Comparison of ENCODE assay signal across 31 cellular contexts in genomic region chr20:1134836-1135235, GRCh38. TPM values are rescaled to one million over a fixed set of nuclear protein-coding genes. Genes with fewer than 3 reads are reported as not detected.
DNase-seq lines count a peak whose midpoint lies in the region; ATAC-seq, FAIRE-seq and TF ChIP-seq lines count a peak whose summit lies in the region.
"Had no signal": no experiment of that assay in that cellular context is flagged by ENCODE, and none has a peak within 500 bp of the region (broad histone marks: within the 10 kb centered on the region; RNA-seq: fewer than 3 reads in every experiment).

No MANE protein-coding gene starts in this region.

- TF ChIP-seq EP300 in HepG2 (IDR thresholded peaks at IDR 0.05; ENCODE audit: low read depth in 2 of 2, low read length in 2 of 2) (no peak), HepG2 (CRISPR knock-in tag; IDR thresholded peaks at IDR 0.05; ENCODE audit: borderline replicate concordance) (no peak)

- no peak for ATAC-seq in HepG2
- ATAC-seq in right lobe of liver = no peak
- no peak for ATAC-seq in activated CD8-positive, alpha-beta T cell treated with anti-CD3 and anti-CD28 coated beads for 36 hours
- ATAC-seq in stimulated activated effector memory CD8-positive, alpha-beta T cell treated with anti-CD3 and anti-CD28 coated beads, Interleukin-12 subunit alpha, Interleukin-12 subunit beta, amount 100 ng/mL, for 72 hours = no peak
- no peak for ATAC-seq in stimulated activated naive CD8-positive, alpha-beta T cell treated with anti-CD3 and anti-CD28 coated beads, Interleukin-15, Interleukin-2, amounts not matched to agents 100 U/mL and 50 U/mL, for 24 hours
- ATAC-seq: GM12878 had no signal

- H3K9me3 Mint-ChIP-seq in activated CD8-positive, alpha-beta T cell treated with anti-CD3 and anti-CD28 coated beads for 36 hours = peaks cover 4% of the 10 kb centered on the region
- no peaks in the 10 kb centered on the region for H3K9me3 Mint-ChIP-seq in stimulated activated effector memory CD8-positive, alpha-beta T cell treated with anti-CD3 and anti-CD28 coated beads, Interleukin-12 subunit alpha, Interleukin-12 subunit beta, amount 100 ng/mL, for 72 hours
- no peaks in the 10 kb centered on the region for H3K9me3 Mint-ChIP-seq in type B pancreatic cell
- H3K9me3 Mint-ChIP-seq: CD4-positive, alpha-beta memory T cell; CD8-positive, alpha-beta memory T cell had no signal

- no peak overlapping the region for H4K8ac ChIP-seq in neuronal stem cell (ENCODE audit: low read depth, low read length)

- POLR2A ChIA-PET in HepG2 (lab: Yijun Ruan, JAX) = no interaction called here
- POLR2A ChIA-PET in activated CD8-positive, alpha-beta T cell treated with anti-CD3 and anti-CD28 coated beads for 36 hours (lab: Charles Lee) = interaction anchor here (1.1 kb wide), 1 partner anchor 17 kb away, joined by 4 read pairs; the partner anchor contains the start of gene PSMF1

- CTCF ChIA-PET in HepG2 (lab: Yijun Ruan, JAX; ENCODE audit: low intra/inter-chr PET ratio, low total read pairs) = no interaction called here
- CTCF ChIA-PET in activated CD8-positive, alpha-beta T cell treated with anti-CD3 and anti-CD28 coated beads for 36 hours (lab: Charles Lee) = interaction anchor here (0.6 kb wide), 1 partner anchor 10 kb away, joined by 3 read pairs; no protein-coding TSS in a partner anchor

- H3K9me3 ChIP-seq in HepG2 (ENCODE audit: low read length) (peaks cover 15% of the 10 kb centered on the region; the same call in 1 of the 2 replicates), right lobe of liver (peaks cover 0 to 5% (median 0%) of the 10 kb centered on the region in 4 donors), neuronal stem cell (replicated peaks in 1 of 2; ENCODE audit: control insufficient read depth in 2 of 2, insufficient read depth in 1 of 2, low read depth in 1 of 2, low read length in 2 of 2) (peaks cover 0 to 11% of the 10 kb centered on the region in 2 donors)
- H3K9me3 ChIP-seq: BE2C had no signal

- WGBS in HepG2 (ENCODE audit: low lambda C conversion rate) = 97% methylated on average over 12 of the region's 12 CpGs
- no CpG with 5 or more reads among the region's 12 CpGs for WGBS in right lobe of liver (ENCODE audit: insufficient coverage, low coverage, low lambda C conversion rate, missing lambda C conversion rate)
- WGBS in neuronal stem cell (ENCODE audit: extremely low coverage in 2 of 2, insufficient read length in 2 of 2, insufficient replicate concordance in 1 of 2), 2 donors = no CpG with 5 or more reads among the region's 12 CpGs

- intact Hi-C loops in HepG2 (cut with micrococcal nuclease; ENCODE audit: unreplicated experiment) (no loop called here), right lobe of liver (cut with DNase I) (no loop called here)
- intact Hi-C loops in activated CD8-positive, alpha-beta T cell treated with anti-CD3 and anti-CD28 coated beads for 36 hours (cut with micrococcal nuclease) = no loop called here

- H2BK120ac ChIP-seq in neuronal stem cell (ENCODE audit: low read depth, low read length) = no peak overlapping the region

- H2BK5ac ChIP-seq in neuronal stem cell (ENCODE audit: low read length) = peak overlapping the region; percentile 42

- H2AK5ac ChIP-seq in neuronal stem cell (ENCODE audit: low read depth, low read length) = no peak overlapping the region

- H2AFZ ChIP-seq in HepG2 (ENCODE audit: low read length) = no peak overlapping the region
- no peak overlapping the region for H2AFZ ChIP-seq in neuronal stem cell (ENCODE audit: low read length)

- no peak for FAIRE-seq in HepG2 (lab: Jason Lieb, UNC)
- FAIRE-seq: GM12878, GM12892, GM18507 had no signal

- H3K27me3 ChIP-seq in HepG2 (ENCODE audit: control insufficient read depth in 1 of 2, insufficient read depth in 2 of 2, low read length in 2 of 2) (no peaks in the 10 kb centered on the region), right lobe of liver (no peaks in the 10 kb centered on the region), neuronal stem cell (ENCODE audit: control insufficient read depth in 3 of 3, insufficient read depth in 3 of 3, low read depth in 1 of 3, low read length in 3 of 3) (no peaks in the 10 kb centered on the region)
- H3K27me3 ChIP-seq: BE2C, BLaER1 had no signal

- no peaks in the 10 kb centered on the region for H3K4me1 ChIP-seq in HepG2 (ENCODE audit: insufficient read depth, low read length)
- H3K4me1 ChIP-seq in right lobe of liver = peaks cover 0 to 4% (median 0%) of the 10 kb centered on the region in 4 donors
- H3K4me1 ChIP-seq in neuronal stem cell (ENCODE audit: control insufficient read depth in 2 of 2, insufficient read depth in 1 of 2, low read depth in 1 of 2, low read length in 2 of 2) = peaks cover 0 to 4% of the 10 kb centered on the region in 2 donors
- H3K4me1 ChIP-seq: BE2C, BLaER1 had no signal

- TF ChIP-seq CTCF in HepG2 (CRISPR knock-in tag; IDR thresholded peaks at IDR 0.05) = no peak
- no peak for TF ChIP-seq CTCF in right lobe of liver (IDR thresholded peaks at IDR 0.05)
- TF ChIP-seq CTCF in activated CD8-positive, alpha-beta T cell treated with anti-CD3 and anti-CD28 coated beads for 36 hours (IDR thresholded peaks at IDR 0.05) = no peak
- no peak for TF ChIP-seq CTCF in type B pancreatic cell (conservative IDR thresholded peaks at IDR 0.05)

- H3K4me2 ChIP-seq in HepG2 (ENCODE audit: low read depth, low read length) = no peak overlapping the region
- no peak overlapping the region for H3K4me2 ChIP-seq in neuronal stem cell (ENCODE audit: insufficient read depth, low read length, poor library complexity, severe bottlenecking)
- H3K4me2 ChIP-seq: BLaER1 had no signal

- BruUV-seq in HepG2 (replicated peaks; lab: Mats Ljungman, UMichigan) = no TSS peak

- H3K18ac ChIP-seq in neuronal stem cell (ENCODE audit: low read length) = no peak overlapping the region

- no peak overlapping the region for H4K91ac ChIP-seq in neuronal stem cell (ENCODE audit: low read depth, low read length, poor library complexity)

- H3K79me1 ChIP-seq in neuronal stem cell (ENCODE audit: low read depth, low read length) = no peaks in the 10 kb centered on the region

- H3K27me3 Mint-ChIP-seq in activated CD8-positive, alpha-beta T cell treated with anti-CD3 and anti-CD28 coated beads for 36 hours = no peaks in the 10 kb centered on the region
- no peaks in the 10 kb centered on the region for H3K27me3 Mint-ChIP-seq in type B pancreatic cell
- H3K27me3 Mint-ChIP-seq: CD4-positive, alpha-beta memory T cell; CD4-positive, CD25-positive, alpha-beta regulatory T cell; CD8-positive, alpha-beta memory T cell had no signal

- peaks cover 49 to 95% of the 10 kb centered on the region in 2 experiments for H3K36me3 ChIP-seq in HepG2 (replicated peaks in 1 of 2; ENCODE audit: control insufficient read depth in 1 of 2, insufficient read depth in 2 of 2, low read length in 2 of 2)
- peaks cover 0 to 49% (median 39%) of the 10 kb centered on the region in 4 donors for H3K36me3 ChIP-seq in right lobe of liver
- H3K36me3 ChIP-seq in neuronal stem cell (replicated peaks in 1 of 2; ENCODE audit: control insufficient read depth in 2 of 2, insufficient read depth in 2 of 2, low read length in 2 of 2) = peaks cover 15 to 95% of the 10 kb centered on the region in 2 donors
- H3K36me3 ChIP-seq: BE2C had no signal

- no peak overlapping the region for H3K23ac ChIP-seq in neuronal stem cell (ENCODE audit: low read depth, low read length, poor library complexity)

- H3K27ac Mint-ChIP-seq in activated CD8-positive, alpha-beta T cell treated with anti-CD3 and anti-CD28 coated beads for 36 hours = peak overlapping the region; percentile 5
- peak overlapping the region; percentile 71 for H3K27ac Mint-ChIP-seq in stimulated activated effector memory CD8-positive, alpha-beta T cell treated with anti-CD3 and anti-CD28 coated beads, Interleukin-12 subunit alpha, Interleukin-12 subunit beta, amount 100 ng/mL, for 72 hours
- no peak overlapping the region for H3K27ac Mint-ChIP-seq in type B pancreatic cell
- H3K27ac Mint-ChIP-seq: CD8-positive, alpha-beta memory T cell had no signal

- H3K4me1 Mint-ChIP-seq in activated CD8-positive, alpha-beta T cell treated with anti-CD3 and anti-CD28 coated beads for 36 hours (ENCODE audit: low read depth) = peaks cover 28% of the 10 kb centered on the region
- H3K4me1 Mint-ChIP-seq in stimulated activated effector memory CD8-positive, alpha-beta T cell treated with anti-CD3 and anti-CD28 coated beads, Interleukin-12 subunit alpha, Interleukin-12 subunit beta, amount 100 ng/mL, for 72 hours = peaks cover 36% of the 10 kb centered on the region
- H3K4me1 Mint-ChIP-seq in type B pancreatic cell (ENCODE audit: unreplicated experiment) = no peaks in the 10 kb centered on the region

- peaks cover 31% of the 10 kb centered on the region for H3K79me2 ChIP-seq in HepG2 (ENCODE audit: insufficient read depth, low read length)

- DNase-seq in HepG2 (ENCODE audit: low spot score) (no peak), right lobe of liver (no peak), neuronal stem cell (ENCODE audit: low spot score) (no peak), type B pancreatic cell (ENCODE audit: extremely low spot score, unreplicated experiment) (no peak), dedifferentiated amniotic fluid mesenchymal stem cell (ENCODE audit: extremely low spot score) (no peak)
- DNase-seq in activated CD8-positive, alpha-beta T cell treated with anti-CD3 and anti-CD28 coated beads for 36 hours = no peak
- DNase-seq in stimulated activated effector memory CD8-positive, alpha-beta T cell treated with anti-CD3 and anti-CD28 coated beads, Interleukin-12 subunit alpha, Interleukin-12 subunit beta, amount 100 ng/mL, for 72 hours (ENCODE audit: low spot score in 2 of 2) = no peak
- no peak for DNase-seq in stimulated activated naive CD8-positive, alpha-beta T cell treated with anti-CD3 and anti-CD28 coated beads, Interleukin-15, Interleukin-2, amounts not matched to agents 100 U/mL and 50 U/mL, for 24 hours
- DNase-seq: 8988T; ACHN; BE2C; C1 segment of cervical spinal cord; CD4-positive, alpha-beta memory T cell; CD4-positive, CD25-positive, alpha-beta regulatory T cell; CD8-positive, alpha-beta memory T cell; COR-L47; DMS 273 treated with DMSO at 0.1 percent for 48 hours; DMS153; DMS53; DMS79; DND-41; EL; GDM1 had no signal

- no peak overlapping the region for H2BK12ac ChIP-seq in neuronal stem cell (ENCODE audit: low read length)

- no peak overlapping the region for H3K4ac ChIP-seq in neuronal stem cell (ENCODE audit: low read length)

- H3K27ac ChIP-seq in HepG2 (ENCODE audit: extremely low read length, insufficient read depth, low read length) (no peak overlapping the region), right lobe of liver (no peak overlapping the region), neuronal stem cell (replicated peaks; ENCODE audit: low read length) (no peak overlapping the region)
- H3K27ac ChIP-seq: BLaER1 had no signal

- H3K14ac ChIP-seq in neuronal stem cell (ENCODE audit: low read length) = no peak overlapping the region

- TF ChIP-seq RAD21 in HepG2 (CRISPR knock-in tag; IDR thresholded peaks at IDR 0.05) = no peak

- no peak overlapping the region for H3K4me3 Mint-ChIP-seq in activated CD8-positive, alpha-beta T cell treated with anti-CD3 and anti-CD28 coated beads for 36 hours
- H3K4me3 Mint-ChIP-seq in stimulated activated effector memory CD8-positive, alpha-beta T cell treated with anti-CD3 and anti-CD28 coated beads, Interleukin-12 subunit alpha, Interleukin-12 subunit beta, amount 100 ng/mL, for 72 hours = no peak overlapping the region
- H3K4me3 Mint-ChIP-seq in type B pancreatic cell = no peak overlapping the region
- H3K4me3 Mint-ChIP-seq: CD14-positive monocyte; CD4-positive, alpha-beta memory T cell; CD4-positive, CD25-positive, alpha-beta regulatory T cell; CD8-positive, alpha-beta memory T cell had no signal

- H3K4me3 ChIP-seq in HepG2 (replicated peaks in 1 of 3; ENCODE audit: insufficient read depth in 1 of 3, low read depth in 2 of 3, low read length in 3 of 3) (no peak overlapping the region), right lobe of liver (no peak overlapping the region), neuronal stem cell (ENCODE audit: low read length in 2 of 2) (no peak overlapping the region)
- H3K4me3 ChIP-seq: BLaER1, GM12878 had no signal

- no peak overlapping the region for H2BK15ac ChIP-seq in neuronal stem cell (ENCODE audit: low read length)

- TF ChIP-seq POLR2A in HepG2 (IDR thresholded peaks at IDR 0.05; ENCODE audit: insufficient read depth in 1 of 2, low read depth in 2 of 2, low read length in 2 of 2) (no peak), right lobe of liver (IDR thresholded peaks at IDR 0.05) (no peak)

- in situ Hi-C loops in HepG2 (cut with HindIII; ENCODE audit: extremely low pct_ligation_motif_present, low pct_unique_long_range_greater_than_20kb) = no loop called here

- peaks cover 75% of the 10 kb centered on the region for H3K36me3 Mint-ChIP-seq in activated CD8-positive, alpha-beta T cell treated with anti-CD3 and anti-CD28 coated beads for 36 hours (ENCODE audit: low read depth)
- peaks cover 100% of the 10 kb centered on the region for H3K36me3 Mint-ChIP-seq in stimulated activated effector memory CD8-positive, alpha-beta T cell treated with anti-CD3 and anti-CD28 coated beads, Interleukin-12 subunit alpha, Interleukin-12 subunit beta, amount 100 ng/mL, for 72 hours
- peaks cover 46% of the 10 kb centered on the region for H3K36me3 Mint-ChIP-seq in type B pancreatic cell

- H4K20me1 ChIP-seq in HepG2 (ENCODE audit: insufficient read depth, low read length) = no peaks in the 10 kb centered on the region

- H3K9ac ChIP-seq in HepG2 (ENCODE audit: insufficient read depth, low read depth, low read length) (no peak overlapping the region), neuronal stem cell (ENCODE audit: low read depth, low read length, poor library complexity) (no peak overlapping the region)
- H3K9ac ChIP-seq: BLaER1 had no signal

RNA-seq across cellular contexts. Expression of gene PSMF1, which starts 16.4 kb away (rescaled TPM):
- total RNA-seq in HepG2 (2016; rRNA removed; fragmentation: Illumina TruSeq; extraction: Trizol) (86.0 and 113 TPM in 2 replicates), right lobe of liver (100 to 1,000 TPM in 5 of 6 experiments, 10 to 100 TPM in 1; 82.5 to 260 (median 116) TPM), type B pancreatic cell (ENCODE audit: low replicate concordance) (142 and 150 TPM in 2 replicates)
- 19.7 and 25.4 TPM in 2 replicates for total RNA-seq in HepG2 (2016; cell fraction: cytosol; rRNA removed; fragmentation: Illumina TruSeq; extraction: Trizol; ENCODE audit: low read depth)
- 84.7 and 89.7 TPM in 2 replicates for total RNA-seq in HepG2 (2016; cell fraction: insoluble cytoplasmic fraction; rRNA removed; fragmentation: Illumina TruSeq; extraction: Trizol)
- 45.7 and 47.8 TPM in 2 replicates for total RNA-seq in HepG2 (2016; cell fraction: membrane; rRNA removed; fragmentation: Illumina TruSeq; extraction: Trizol)
- total RNA-seq in HepG2 (2016; cell fraction: nucleus; rRNA removed; fragmentation: Illumina TruSeq; extraction: Trizol) = 55.8 and 66.5 TPM in 2 replicates
- polyA plus RNA-seq in HepG2 (2011; rRNA removed) = 82.5 and 90.6 TPM in 2 replicates
- polyA plus RNA-seq in HepG2 (2011; cell fraction: cytosol; rRNA removed) = 129 and 230 TPM in 2 replicates
- 130 and 163 TPM in 2 replicates for polyA plus RNA-seq in HepG2 (2011; cell fraction: nucleus; rRNA removed)
- polyA plus RNA-seq in HepG2 (2012) = 209 and 270 TPM in 2 replicates
- 182 and 186 TPM in 2 replicates for polyA plus RNA-seq in HepG2 (2016; cell fraction: cytosol; fragmentation: Illumina TruSeq; extraction: Trizol; ENCODE audit: low read depth)
- 230 and 306 TPM in 2 replicates for polyA plus RNA-seq in HepG2 (2016; cell fraction: insoluble cytoplasmic fraction; fragmentation: Illumina TruSeq; extraction: Trizol; ENCODE audit: low read depth)
- polyA plus RNA-seq in HepG2 (2016; cell fraction: membrane; fragmentation: Illumina TruSeq; extraction: Trizol; ENCODE audit: low read depth) = 158 and 165 TPM in 2 replicates
- 135 and 140 TPM in 2 replicates for polyA plus RNA-seq in HepG2 (2016; cell fraction: nucleus; fragmentation: Illumina TruSeq; extraction: Trizol; ENCODE audit: insufficient read depth, low read depth)
- polyA minus RNA-seq in HepG2 (2011; rRNA and poly(A)+ RNA removed; ENCODE audit: low replicate concordance) = 31.0 and 97.3 TPM in 2 replicates
- polyA minus RNA-seq in HepG2 (2011; cell fraction: cytosol; rRNA and poly(A)+ RNA removed) = 90.7 and 92.5 TPM in 2 replicates
- polyA minus RNA-seq in HepG2 (2011; cell fraction: nucleus; rRNA and poly(A)+ RNA removed) = 67.6 and 70.3 TPM in 2 replicates
- total RNA-seq in activated CD8-positive, alpha-beta T cell treated with anti-CD3 and anti-CD28 coated beads for 36 hours = 100 to 1,000 TPM; 150 to 154 TPM
- polyA plus RNA-seq in neuronal stem cell (2013, experiment 1 of 2) = 45.1 TPM
- 43.2 TPM for polyA plus RNA-seq in neuronal stem cell (2013, experiment 2 of 2)

RNA-seq across cellular contexts. Expression of gene TMEM74B, which starts 49.9 kb away (rescaled TPM):
- total RNA-seq in HepG2 (2016; rRNA removed; fragmentation: Illumina TruSeq; extraction: Trizol) (2.9 and 4.7 TPM in 2 replicates), right lobe of liver (1 to 10 TPM in 4 of 6 experiments, under 1 TPM in 2; 0.37 to 2.8 (median 1.8) TPM), type B pancreatic cell (ENCODE audit: low replicate concordance) (10.7 and 12.0 TPM in 2 replicates)
- 3.3 and 3.9 TPM in 2 replicates for total RNA-seq in HepG2 (2016; cell fraction: cytosol; rRNA removed; fragmentation: Illumina TruSeq; extraction: Trizol; ENCODE audit: low read depth)
- 2.5 and 4.3 TPM in 2 replicates for total RNA-seq in HepG2 (2016; cell fraction: insoluble cytoplasmic fraction; rRNA removed; fragmentation: Illumina TruSeq; extraction: Trizol)
- total RNA-seq in HepG2 (2016; cell fraction: membrane; rRNA removed; fragmentation: Illumina TruSeq; extraction: Trizol) = 4.5 and 5.1 TPM in 2 replicates
- 3.5 and 6.3 TPM in 2 replicates for total RNA-seq in HepG2 (2016; cell fraction: nucleus; rRNA removed; fragmentation: Illumina TruSeq; extraction: Trizol)
- polyA plus RNA-seq in HepG2 (2011; rRNA removed) = 18.4 and 25.0 TPM in 2 replicates
- polyA plus RNA-seq in HepG2 (2011; cell fraction: cytosol; rRNA removed) = 10.2 and 16.1 TPM in 2 replicates
- 136 and 155 TPM in 2 replicates for polyA plus RNA-seq in HepG2 (2011; cell fraction: nucleus; rRNA removed)
- polyA plus RNA-seq in HepG2 (2012) = 12.7 and 14.7 TPM in 2 replicates
- polyA plus RNA-seq in HepG2 (2016; cell fraction: cytosol; fragmentation: Illumina TruSeq; extraction: Trizol; ENCODE audit: low read depth) = 3.3 and 4.2 TPM in 2 replicates
- 2.6 and 2.9 TPM in 2 replicates for polyA plus RNA-seq in HepG2 (2016; cell fraction: insoluble cytoplasmic fraction; fragmentation: Illumina TruSeq; extraction: Trizol; ENCODE audit: low read depth)
- polyA plus RNA-seq in HepG2 (2016; cell fraction: membrane; fragmentation: Illumina TruSeq; extraction: Trizol; ENCODE audit: low read depth) = 4.2 and 5.6 TPM in 2 replicates
- polyA plus RNA-seq in HepG2 (2016; cell fraction: nucleus; fragmentation: Illumina TruSeq; extraction: Trizol; ENCODE audit: insufficient read depth, low read depth) = 11.6 and 13.1 TPM in 2 replicates
- polyA minus RNA-seq in HepG2 (2011; rRNA and poly(A)+ RNA removed; ENCODE audit: low replicate concordance) = 11.3 TPM in 1 of 2 replicates, not detected in the other
- 5.0 and 6.8 TPM in 2 replicates for polyA minus RNA-seq in HepG2 (2011; cell fraction: cytosol; rRNA and poly(A)+ RNA removed)
- 12.4 and 13.4 TPM in 2 replicates for polyA minus RNA-seq in HepG2 (2011; cell fraction: nucleus; rRNA and poly(A)+ RNA removed)
- total RNA-seq in activated CD8-positive, alpha-beta T cell treated with anti-CD3 and anti-CD28 coated beads for 36 hours = 1 to 10 TPM; 1.8 to 2.2 TPM
- polyA plus RNA-seq in neuronal stem cell (2013, experiment 1 of 2) = 4.8 TPM
- polyA plus RNA-seq in neuronal stem cell (2013, experiment 2 of 2) = 3.8 TPM
- total RNA-seq: A673; CD4-positive, alpha-beta memory T cell; CD4-positive, CD25-positive, alpha-beta regulatory T cell; G401; GM12878 had no signal
- polyA plus RNA-seq: AG04450; CD14-positive monocyte; CD4-positive, alpha-beta memory T cell; CD4-positive, CD25-positive, alpha-beta regulatory T cell; CD8-positive, alpha-beta memory T cell had no signal
